Comparison of ENCODE assay signal across 21 cellular contexts in the genomic region with DNA sequence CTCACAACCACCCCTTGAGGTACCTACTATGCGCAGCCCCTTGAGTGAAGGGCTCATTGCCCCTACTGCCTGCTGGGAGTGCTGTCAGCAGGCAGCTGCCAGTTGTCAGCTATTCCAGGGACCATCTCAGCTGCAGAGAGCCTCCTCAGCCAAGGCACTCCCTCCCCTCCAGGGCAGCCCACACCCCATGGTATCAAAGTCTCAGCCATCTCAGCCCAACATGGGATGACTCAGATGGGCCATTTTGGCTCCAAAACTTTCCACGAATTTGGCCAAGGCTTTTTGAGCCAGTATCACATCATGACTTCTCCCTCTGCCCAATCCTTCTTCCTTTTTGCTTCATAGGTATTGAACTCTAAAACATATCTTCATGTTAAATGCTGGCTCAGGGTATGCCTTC.
"Had no signal": no experiment of that assay in that cellular context is flagged by ENCODE, and none has a peak within 500 bp of the region (broad histone marks: within the 10 kb centered on the region; RNA-seq: fewer than 3 reads in every experiment).

No MANE protein-coding gene starts in this region.

- H3K9me3 Mint-ChIP-seq: activated CD4-positive, alpha-beta T cell treated with anti-CD3 and anti-CD28 coated beads, Interleukin-2, amount 10 ng/mL, durations not matched to agents 7 days and 5 days; naive B cell; T-helper 1 cell treated with Interleukin-12 subunit alpha and Interleukin-12 subunit beta and Interleukin-4 antibody, amounts not matched to agents 30 μg/mL and 1 μg/mL, for 36 hours; WTC11 had no signal

- H3K36me3 Mint-ChIP-seq: naive B cell, WTC11 had no signal

- ATAC-seq: left lobe of liver, WTC11 had no signal

- H3K9ac ChIP-seq: parathyroid adenoma had no signal

- H3K27me3 Mint-ChIP-seq: activated CD4-positive, alpha-beta T cell treated with anti-CD3 and anti-CD28 coated beads, Interleukin-2, amount 10 ng/mL, durations not matched to agents 7 days and 5 days; naive B cell had no signal

- FAIRE-seq: keratinocyte had no signal

- DNase-seq: activated CD4-positive, alpha-beta T cell treated with anti-CD3 and anti-CD28 coated beads, Interleukin-2, amount 10 ng/mL, durations not matched to agents 7 days and 5 days; activated CD8-positive, alpha-beta memory T cell treated with anti-CD3 and anti-CD28 coated beads for 24 hours; activated naive CD4-positive, alpha-beta T cell; central memory CD4-positive, alpha-beta T cell; cortex of kidney; effector CD8-positive, alpha-beta T cell; hippocampal formation; naive B cell; stimulated activated CD4-positive, alpha-beta T cell treated with anti-CD3 and anti-CD28 coated beads, Interleukin-15, amount 100 ng/mL, for 24 hours; stimulated activated CD4-positive, alpha-beta T cell treated with anti-CD3 and anti-CD28 coated beads, Interleukin-4, amount 100 ng/mL, for 1 hour; stimulated activated naive CD4-positive, alpha-beta T cell; substantia nigra had no signal

- H3K79me2 ChIP-seq: parathyroid adenoma had no signal

- H3K4me1 ChIP-seq: parathyroid adenoma, tibial nerve, vagina had no signal

- H3K9me3 ChIP-seq: neutrophil, tibial nerve, vagina had no signal

- H3K4me3 ChIP-seq: skin epidermis, tibial nerve, vagina had no signal

- H3K36me3 ChIP-seq: vagina had no signal

- H2AFZ ChIP-seq: parathyroid adenoma had no signal

- H3K4me1 Mint-ChIP-seq: activated CD4-positive, alpha-beta T cell treated with anti-CD3 and anti-CD28 coated beads, Interleukin-2, amount 10 ng/mL, durations not matched to agents 7 days and 5 days; WTC11 had no signal

- H3K27ac ChIP-seq: neutrophil, parathyroid adenoma, skin epidermis, tibial nerve, vagina had no signal

- H3K27ac Mint-ChIP-seq: activated CD4-positive, alpha-beta T cell treated with anti-CD3 and anti-CD28 coated beads, Interleukin-2, amount 10 ng/mL, durations not matched to agents 7 days and 5 days; T-helper 1 cell treated with Interleukin-12 subunit alpha and Interleukin-12 subunit beta and Interleukin-4 antibody, amounts not matched to agents 30 μg/mL and 1 μg/mL, for 36 hours; WTC11 had no signal

- H3K27me3 ChIP-seq: neutrophil, tibial nerve, vagina had no signal

- H3K4me3 Mint-ChIP-seq: activated CD4-positive, alpha-beta T cell treated with anti-CD3 and anti-CD28 coated beads, Interleukin-2, amount 10 ng/mL, durations not matched to agents 7 days and 5 days; naive B cell; T-helper 1 cell treated with Interleukin-12 subunit alpha and Interleukin-12 subunit beta and Interleukin-4 antibody, amounts not matched to agents 30 μg/mL and 1 μg/mL, for 36 hours; WTC11 had no signal
